Comparison of ENCODE assay signal across 8 cellular contexts in the genomic region with DNA sequence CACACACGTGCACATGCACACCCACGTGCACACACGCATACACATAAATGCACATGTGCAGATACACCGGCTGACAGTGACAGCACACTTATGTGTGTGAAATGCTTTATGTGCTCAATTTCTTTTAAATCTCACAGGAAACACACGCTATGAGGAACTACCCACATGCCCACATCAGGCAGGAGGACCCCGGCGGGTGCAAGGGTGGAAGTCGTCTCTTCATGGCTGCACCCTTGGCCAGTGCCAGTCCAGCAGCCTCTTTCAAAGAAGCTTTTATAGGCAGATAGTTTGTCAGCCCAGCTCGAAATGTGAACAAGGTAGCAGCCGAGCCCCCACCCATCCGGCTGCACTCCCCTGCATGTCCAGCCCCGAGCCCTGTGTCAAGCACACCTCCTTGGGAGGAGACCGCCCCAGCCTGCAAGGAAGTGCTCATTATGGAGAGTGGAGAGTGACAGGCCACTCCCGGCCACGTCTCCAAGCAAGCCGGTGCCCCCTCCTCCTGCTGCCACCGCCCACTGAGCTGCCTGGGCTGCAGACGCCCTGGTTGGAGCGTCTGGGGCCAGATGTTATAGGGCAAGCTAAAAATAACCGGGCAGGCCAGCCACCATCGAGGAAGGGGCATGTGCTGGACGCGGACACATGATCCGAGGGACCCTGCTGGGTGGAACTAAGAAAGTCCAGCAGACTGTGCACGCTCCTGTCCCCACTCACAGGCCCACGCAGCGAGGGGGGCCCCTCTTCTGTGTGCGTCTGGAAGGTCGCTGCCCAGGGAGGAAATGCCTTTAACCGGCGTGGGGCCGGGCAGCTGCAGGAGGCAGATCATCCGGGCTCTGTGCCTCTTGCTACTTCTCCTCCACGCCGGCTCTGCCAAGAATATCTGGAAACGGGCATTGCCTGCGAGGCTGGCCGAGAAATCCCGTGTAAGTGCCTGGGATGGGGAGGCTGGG. TPM values are rescaled to one million over a fixed set of nuclear protein-coding genes. Genes with fewer than 3 reads are reported as not detected.
A peak's percentile ranks its signal among the peaks of the same experiment; 100 is the strongest.
DNase-seq lines count a peak whose midpoint lies in the region; TF ChIP-seq lines count a peak whose summit lies in the region.

WFDC1 (plus strand) TSS at position 683 of the 947 bp plus-strand sequence; CDS start at position 777, 94 bp downstream.

- POLR2A ChIA-PET in activated CD4-positive, alpha-beta memory T cell treated with anti-CD3 and anti-CD28 coated beads for 36 hours (lab: Charles Lee): no interaction called here

- intact Hi-C loops in activated T-helper 2 cell treated with anti-CD3 and anti-CD28 coated beads, Interferon-gamma antibody, Interleukin-2, Interleukin-4, amounts not matched to agents 10 μg/mL and 5 μg/mL and 100 μg/mL, durations not matched to agents 14 hours and 24 hours and 36 hours (cut with micrococcal nuclease): no loop called here
- intact Hi-C loops in activated CD4-positive, alpha-beta memory T cell treated with anti-CD3 and anti-CD28 coated beads for 36 hours (cut with micrococcal nuclease): no loop called here

- H3K27ac Mint-ChIP-seq in nephron progenitor cell: no peak within 1 kb of the TSS
- no peak within 1 kb of the TSS for H3K27ac Mint-ChIP-seq in activated T-helper 2 cell treated with anti-CD3 and anti-CD28 coated beads, Interferon-gamma antibody, Interleukin-2, Interleukin-4, amounts not matched to agents 10 μg/mL and 5 μg/mL and 100 μg/mL, durations not matched to agents 14 hours and 24 hours and 36 hours
- no peak within 1 kb of the TSS for H3K27ac Mint-ChIP-seq in activated CD4-positive, alpha-beta memory T cell treated with anti-CD3 and anti-CD28 coated beads for 36 hours

- TF ChIP-seq CTCF in fibroblast of villous mesenchyme (IDR thresholded peaks at IDR 0.05; ENCODE audit: insufficient read depth, low read depth, low read length): no peak
- no peak for TF ChIP-seq CTCF in nephron progenitor cell (IDR thresholded peaks at IDR 0.05)

- peak within 1 kb of the TSS; percentile 35 for H3K4me3 Mint-ChIP-seq in nephron progenitor cell
- no peak within 1 kb of the TSS for H3K4me3 Mint-ChIP-seq in activated T-helper 2 cell treated with anti-CD3 and anti-CD28 coated beads, Interferon-gamma antibody, Interleukin-2, Interleukin-4, amounts not matched to agents 10 μg/mL and 5 μg/mL and 100 μg/mL, durations not matched to agents 14 hours and 24 hours and 36 hours (ENCODE audit: low read depth)
- H3K4me3 Mint-ChIP-seq in activated CD4-positive, alpha-beta memory T cell treated with anti-CD3 and anti-CD28 coated beads for 36 hours: no peak within 1 kb of the TSS

- H3K36me3 Mint-ChIP-seq in nephron progenitor cell (ENCODE audit: low read depth): no peaks in the 10 kb centered on the region
- H3K36me3 Mint-ChIP-seq in activated T-helper 2 cell treated with anti-CD3 and anti-CD28 coated beads, Interferon-gamma antibody, Interleukin-2, Interleukin-4, amounts not matched to agents 10 μg/mL and 5 μg/mL and 100 μg/mL, durations not matched to agents 14 hours and 24 hours and 36 hours (ENCODE audit: low read depth): no peaks in the 10 kb centered on the region
- H3K36me3 Mint-ChIP-seq in activated CD4-positive, alpha-beta memory T cell treated with anti-CD3 and anti-CD28 coated beads for 36 hours: no peaks in the 10 kb centered on the region

- H3K4me1 Mint-ChIP-seq in nephron progenitor cell: peaks cover 39% of the 10 kb centered on the region
- H3K4me1 Mint-ChIP-seq in activated T-helper 2 cell treated with anti-CD3 and anti-CD28 coated beads, Interferon-gamma antibody, Interleukin-2, Interleukin-4, amounts not matched to agents 10 μg/mL and 5 μg/mL and 100 μg/mL, durations not matched to agents 14 hours and 24 hours and 36 hours (ENCODE audit: low read depth): no peaks in the 10 kb centered on the region
- peaks cover 9% of the 10 kb centered on the region for H3K4me1 Mint-ChIP-seq in activated CD4-positive, alpha-beta memory T cell treated with anti-CD3 and anti-CD28 coated beads for 36 hours (ENCODE audit: low read depth)

- DNase-seq in AG08395 (ENCODE audit: low spot score): peak; percentile 59
- peak; percentile 19 for DNase-seq in NOMO-1 treated with dmso at 0.1 percent for 144 hours (lab: John Stamatoyannopoulos, UW; ENCODE audit: unreplicated experiment)
- DNase-seq in fibroblast of villous mesenchyme (ENCODE audit: low read depth): no peak
- peak; percentile 55 for DNase-seq in nephron progenitor cell
- no peak for DNase-seq in activated T-helper 2 cell treated with anti-CD3 and anti-CD28 coated beads, Interferon-gamma antibody, Interleukin-2, Interleukin-4, amounts not matched to agents 10 μg/mL and 5 μg/mL and 100 μg/mL, durations not matched to agents 14 hours and 24 hours and 36 hours (ENCODE audit: low spot score)
- no peak for DNase-seq in NCI-H1436 treated with DMSO at 0.1 percent for 48 hours (lab: John Stamatoyannopoulos, UW)
- DNase-seq in activated CD4-positive, alpha-beta T cell treated with anti-CD3 and anti-CD28 coated beads for 4 hours: no peak
- no peak for DNase-seq in activated CD4-positive, alpha-beta memory T cell treated with anti-CD3 and anti-CD28 coated beads for 36 hours

- H3K9me3 Mint-ChIP-seq in nephron progenitor cell: no peaks in the 10 kb centered on the region
- no peaks in the 10 kb centered on the region for H3K9me3 Mint-ChIP-seq in activated T-helper 2 cell treated with anti-CD3 and anti-CD28 coated beads, Interferon-gamma antibody, Interleukin-2, Interleukin-4, amounts not matched to agents 10 μg/mL and 5 μg/mL and 100 μg/mL, durations not matched to agents 14 hours and 24 hours and 36 hours
- H3K9me3 Mint-ChIP-seq in activated CD4-positive, alpha-beta memory T cell treated with anti-CD3 and anti-CD28 coated beads for 36 hours: no peaks in the 10 kb centered on the region

- CTCF ChIA-PET in activated CD4-positive, alpha-beta memory T cell treated with anti-CD3 and anti-CD28 coated beads for 36 hours (lab: Charles Lee): interaction anchor here (0.7 kb wide), 1 partner anchor 333 kb away, joined by 3 read pairs; no protein-coding TSS in a partner anchor

- H3K4me3 ChIP-seq in fibroblast of villous mesenchyme (ENCODE audit: low read depth, low read length): peak within 1 kb of the TSS; percentile 35

- H3K27me3 Mint-ChIP-seq in nephron progenitor cell (ENCODE audit: low read depth, poor library complexity): peaks cover 46% of the 10 kb centered on the region
- H3K27me3 Mint-ChIP-seq in activated T-helper 2 cell treated with anti-CD3 and anti-CD28 coated beads, Interferon-gamma antibody, Interleukin-2, Interleukin-4, amounts not matched to agents 10 μg/mL and 5 μg/mL and 100 μg/mL, durations not matched to agents 14 hours and 24 hours and 36 hours (ENCODE audit: low read depth): peaks cover 37% of the 10 kb centered on the region
- peaks cover 47% of the 10 kb centered on the region for H3K27me3 Mint-ChIP-seq in activated CD4-positive, alpha-beta memory T cell treated with anti-CD3 and anti-CD28 coated beads for 36 hours

RNA-seq across cellular contexts. Expression of gene WFDC1, which starts in this region (rescaled TPM):
- total RNA-seq in fibroblast of villous mesenchyme: 8.2 and 10.0 TPM in 2 replicates
- total RNA-seq in activated T-helper 2 cell treated with anti-CD3 and anti-CD28 coated beads, Interferon-gamma antibody, Interleukin-2, Interleukin-4, amounts not matched to agents 10 μg/mL and 5 μg/mL and 100 μg/mL, durations not matched to agents 14 hours and 24 hours and 36 hours: not detected in 2 replicates
- total RNA-seq in activated CD4-positive, alpha-beta memory T cell treated with anti-CD3 and anti-CD28 coated beads for 36 hours: not detected

Comparison
In these comparisons a context has a peak if more than half of its experiments do, and no peak if none do; other contexts are left out.
1. DNase-seq: peak in AG08395 (single experiment), NOMO-1 treated with dmso at 0.1 percent for 144 hours (single experiment) and nephron progenitor cell (single experiment); none in fibroblast of villous mesenchyme (single experiment), activated T-helper 2 cell treated with anti-CD3 and anti-CD28 coated beads, Interferon-gamma antibody, Interleukin-2, Interleukin-4, amounts not matched to agents 10 μg/mL and 5 μg/mL and 100 μg/mL, durations not matched to agents 14 hours and 24 hours and 36 hours (single experiment), NCI-H1436 treated with DMSO at 0.1 percent for 48 hours (single experiment), activated CD4-positive, alpha-beta T cell treated with anti-CD3 and anti-CD28 coated beads for 4 hours (0 of 2) and activated CD4-positive, alpha-beta memory T cell treated with anti-CD3 and anti-CD28 coated beads for 36 hours (single experiment).